In the genomic region with DNA sequence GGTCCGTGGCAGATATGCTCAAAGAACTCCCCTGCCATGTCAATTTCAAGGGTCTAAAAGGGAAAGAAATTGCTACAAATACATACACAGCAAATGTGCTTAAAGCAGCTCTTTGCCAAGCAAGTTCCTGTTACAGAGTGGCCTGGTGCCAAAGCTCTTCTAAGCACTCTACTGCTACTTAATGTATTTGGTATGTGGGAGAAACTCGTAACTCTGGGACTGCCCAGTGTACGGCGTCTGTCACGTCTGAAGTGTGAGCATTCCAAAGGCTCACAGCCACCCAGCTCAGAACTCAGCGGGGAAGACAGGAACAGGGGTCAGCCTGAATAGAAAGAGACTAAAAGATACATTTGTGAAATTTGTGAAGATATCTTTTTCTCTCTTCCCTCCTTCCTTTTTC, we compare ENCODE assay signal across 7 cellular contexts. TPM values are rescaled to one million over a fixed set of nuclear protein-coding genes. Genes with fewer than 3 reads are reported as not detected.
DNase-seq lines count a peak whose midpoint lies in the region; ATAC-seq and TF ChIP-seq lines count a peak whose summit lies in the region.

No MANE protein-coding gene starts in this region.

- no peaks in the 10 kb centered on the region for H3K27me3 Mint-ChIP-seq in activated T-cell treated with anti-CD3 and anti-CD28 coated beads, Interleukin-2, amount 50 U/mL, for 4 hours (ENCODE audit: low read depth)

- no peaks in the 10 kb centered on the region for H3K27me3 ChIP-seq in Peyer's patch
- no peaks in the 10 kb centered on the region for H3K27me3 ChIP-seq in fibroblast of lung (ENCODE audit: control insufficient read depth, insufficient read depth, low read length)

- peak overlapping the region in 1 of 4 donors; percentile 25 for H3K4me3 ChIP-seq in Peyer's patch
- peak overlapping the region; percentile 34 to 59 (median 52) for H3K4me3 ChIP-seq in fibroblast of lung (replicated peaks in 1 of 4; ENCODE audit: control extremely low read depth in 1 of 4, insufficient read depth in 1 of 4, low read depth in 3 of 4, low read length in 4 of 4)

- no peaks in the 10 kb centered on the region for H3K9me3 ChIP-seq in Peyer's patch
- H3K9me3 ChIP-seq in fibroblast of lung (ENCODE audit: control insufficient read depth, insufficient read depth, low read depth, low read length): no peaks in the 10 kb centered on the region

- peak overlapping the region in 3 of 4 donors; percentile 25 to 66 (median 58) for H3K27ac ChIP-seq in Peyer's patch
- peak overlapping the region; percentile 84 for H3K27ac ChIP-seq in fibroblast of lung (ENCODE audit: insufficient read depth, low read length)

- peak overlapping the region; percentile 81 for H3K4me2 ChIP-seq in fibroblast of lung (ENCODE audit: extremely low read depth, insufficient read depth, low read length)

- H3K4me1 ChIP-seq in Peyer's patch: no peaks in the 10 kb centered on the region
- peaks cover 17% of the 10 kb centered on the region for H3K4me1 ChIP-seq in fibroblast of lung (ENCODE audit: control insufficient read depth, extremely low read depth, insufficient read depth, low read length)

- H3K9me3 Mint-ChIP-seq in activated T-cell treated with anti-CD3 and anti-CD28 coated beads, Interleukin-2, amount 50 U/mL, for 4 hours: no peaks in the 10 kb centered on the region

- H4K20me1 ChIP-seq in fibroblast of lung (ENCODE audit: control insufficient read depth, extremely low read depth, insufficient read depth, low read length): no peaks in the 10 kb centered on the region

- TF ChIP-seq CTCF in Peyer's patch (IDR thresholded peaks at IDR 0.05) (no peak), fibroblast of lung (conservative IDR thresholded peaks at IDR 0.05 in 1 of 2, IDR thresholded peaks at IDR 0.05 in 1 of 2; ENCODE audit: low read depth in 1 of 2, low read length in 2 of 2) (no peak)

- H3K36me3 ChIP-seq in Peyer's patch: no peaks in the 10 kb centered on the region
- H3K36me3 ChIP-seq in fibroblast of lung (ENCODE audit: control insufficient read depth, insufficient read depth, low read length): no peaks in the 10 kb centered on the region

- no peaks in the 10 kb centered on the region for H3K4me1 Mint-ChIP-seq in activated T-cell treated with anti-CD3 and anti-CD28 coated beads, Interleukin-2, amount 50 U/mL, for 4 hours (ENCODE audit: low read depth)

- no peaks in the 10 kb centered on the region for H3K36me3 Mint-ChIP-seq in activated T-cell treated with anti-CD3 and anti-CD28 coated beads, Interleukin-2, amount 50 U/mL, for 4 hours (ENCODE audit: insufficient read depth)

- ATAC-seq in HG02759 (IDR thresholded peaks at IDR 0.05; ENCODE audit: unreplicated experiment) (peak; percentile 42), GM19452 (IDR thresholded peaks at IDR 0.05; ENCODE audit: unreplicated experiment) (no peak), HG03045 (IDR thresholded peaks at IDR 0.05; ENCODE audit: unreplicated experiment) (no peak)
- ATAC-seq in activated T-cell treated with anti-CD3 and anti-CD28 coated beads, Interleukin-2, amount 50 U/mL, for 4 hours: no peak

- H2AFZ ChIP-seq in fibroblast of lung (ENCODE audit: low read length): no peak overlapping the region

- peak overlapping the region; percentile 56 for H3K9ac ChIP-seq in fibroblast of lung (ENCODE audit: insufficient read depth, low read length)

- no peak for TF ChIP-seq POLR2A in Peyer's patch (IDR thresholded peaks at IDR 0.05)

- DNase-seq in Peyer's patch (peak in 2 of 3 donors; percentile 17 to 70), fibroblast of lung (ENCODE audit: low read depth in 2 of 2) (peak; percentile 98 to 100), non-pigmented ciliary epithelial cell (ENCODE audit: low read depth) (peak; percentile 96)
- no peak for DNase-seq in activated T-cell treated with anti-CD3 and anti-CD28 coated beads, Interleukin-2, amount 50 U/mL, for 4 hours

- H3K4me3 Mint-ChIP-seq in activated T-cell treated with anti-CD3 and anti-CD28 coated beads, Interleukin-2, amount 50 U/mL, for 4 hours: no peak overlapping the region

- H3K79me2 ChIP-seq in fibroblast of lung (ENCODE audit: control insufficient read depth, insufficient read depth, low read length): peaks cover 61% of the 10 kb centered on the region

RNA-seq across cellular contexts. Expression of a gene that starts 54.6 kb away (rescaled TPM):
- 10 to 100 TPM in 2 of 4 donors, 1 to 10 TPM in 2; 2.8 to 77.6 (median 13.7) TPM for total RNA-seq in Peyer's patch
- total RNA-seq in fibroblast of lung: 58.6 and 68.4 TPM in 2 replicates
- 18.7 and 26.9 TPM in 2 replicates for polyA plus RNA-seq in fibroblast of lung
- polyA plus RNA-seq in fibroblast of lung (2012): 10.4 and 14.7 TPM in 2 replicates
- 99.4 and 111 TPM in 2 replicates for polyA minus RNA-seq in fibroblast of lung (ENCODE audit: low replicate concordance)
- total RNA-seq in activated T-cell treated with anti-CD3 and anti-CD28 coated beads, Interleukin-2, amount 50 U/mL, for 4 hours: 1 to 10 TPM in 2 of 3 donors, under 1 TPM in 1; 0.81 to 1.9 (median 1.1) TPM
